8 cellular contexts compared by ENCODE assay signal in the genomic region with DNA sequence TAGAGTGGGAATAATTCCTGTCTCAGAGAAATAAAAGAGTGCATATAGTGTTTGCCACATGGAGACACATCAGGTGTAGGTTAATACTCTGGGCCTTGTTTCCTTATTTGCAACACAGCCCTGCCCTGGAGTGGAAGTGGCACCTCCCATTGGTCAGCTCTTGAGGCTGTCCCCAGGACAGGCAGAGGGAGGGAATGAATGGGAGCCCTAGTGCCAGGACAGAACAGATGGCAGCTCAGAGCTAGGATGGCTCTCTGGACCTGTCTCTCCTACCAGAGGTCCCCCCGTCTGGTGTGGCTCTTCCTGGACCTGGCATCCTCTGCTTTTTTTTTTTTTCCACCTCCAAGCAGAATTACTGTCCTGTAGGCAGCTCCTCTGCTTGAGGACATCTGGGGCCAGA. TPM values are rescaled to one million over a fixed set of nuclear protein-coding genes. Genes with fewer than 3 reads are reported as not detected.
A peak's percentile ranks its signal among the peaks of the same experiment; 100 is the strongest.
DNase-seq lines count a peak whose midpoint lies in the region; ATAC-seq and TF ChIP-seq lines count a peak whose summit lies in the region.

No MANE protein-coding gene starts in this region.

- H3K4me1 ChIP-seq in subcutaneous abdominal adipose tissue (ENCODE audit: control insufficient read depth in 5 of 5, insufficient read depth in 5 of 5, low read length in 5 of 5) (peaks cover 1 to 35% (median 29%) of the 10 kb centered on the region in 5 donors), A673 (ENCODE audit: insufficient read depth, low read length, poor library complexity, severe bottlenecking) (peaks cover 11% of the 10 kb centered on the region)

- peak overlapping the region; percentile 38 for H3K4me3 Mint-ChIP-seq in activated CD8-positive, alpha-beta memory T cell treated with anti-CD3 and anti-CD28 coated beads, Interleukin-2, amount 10 ng/mL, durations not matched to agents 7 days and 5 days
- peak overlapping the region; percentile 76 to 87 (median 82) for H3K4me3 Mint-ChIP-seq in brain

- H3K27ac Mint-ChIP-seq in activated CD8-positive, alpha-beta memory T cell treated with anti-CD3 and anti-CD28 coated beads, Interleukin-2, amount 10 ng/mL, durations not matched to agents 7 days and 5 days, result peak overlapping the region; percentile 68
- H3K27ac Mint-ChIP-seq in brain, result peak overlapping the region; percentile 84 to 98 (median 90)

- no peak for ATAC-seq in activated CD8-positive, alpha-beta memory T cell treated with anti-CD3 and anti-CD28 coated beads, Interleukin-2, amount 10 ng/mL, durations not matched to agents 7 days and 5 days
- ATAC-seq in left colon, result peak; percentile 77

- peak overlapping the region in 2 of 5 donors; percentile 33 to 73 for H3K9ac ChIP-seq in subcutaneous abdominal adipose tissue (ENCODE audit: low read length in 5 of 5)

- H3K4me3 ChIP-seq in subcutaneous abdominal adipose tissue (ENCODE audit: low read depth in 1 of 5, low read length in 5 of 5) (peak overlapping the region; percentile 53 to 72 (median 60)), A673 (ENCODE audit: low read depth, low read length, poor library complexity, severe bottlenecking) (no peak overlapping the region)

- intact Hi-C loops in left colon (cut with DNase I, micrococcal nuclease), result no loop called here
- intact Hi-C loops in A673 (cut with micrococcal nuclease; ENCODE audit: unreplicated experiment), result no loop called here

- no peak for DNase-seq in activated CD8-positive, alpha-beta memory T cell treated with anti-CD3 and anti-CD28 coated beads, Interleukin-2, amount 10 ng/mL, durations not matched to agents 7 days and 5 days
- no peak for DNase-seq in activated CD8-positive, alpha-beta memory T cell treated with anti-CD3 and anti-CD28 coated beads for 24 hours
- no peak for DNase-seq in left colon
- DNase-seq in hepatic stellate cell (ENCODE audit: low spot score), result no peak
- DNase-seq in A673 (ENCODE audit: low spot score), result no peak
- DNase-seq in stimulated activated CD4-positive, alpha-beta T cell treated with anti-CD3 and anti-CD28 coated beads, Interleukin-15, amount 100 ng/mL, for 24 hours, result no peak

- CTCF ChIA-PET in activated CD8-positive, alpha-beta memory T cell treated with anti-CD3 and anti-CD28 coated beads, Interleukin-2, amount 10 ng/mL, durations not matched to agents 7 days and 5 days (lab: Charles Lee), result interaction anchor here (1.1 to 3.7 kb wide), 6 partner anchors 17 to 65 kb away, joined by 3 to 23 read pairs (median 5); partner anchors contain the start of genes LIMK2 and PIK3IP1
- CTCF ChIA-PET in A673 (lab: Charles Lee), result interaction anchor here (0.7 kb wide), 1 partner anchor 204 kb away, joined by 3 read pairs; no protein-coding TSS in a partner anchor

- H3K9me3 ChIP-seq in subcutaneous abdominal adipose tissue (ENCODE audit: control insufficient read depth in 5 of 5, low read length in 5 of 5) (no peaks in the 10 kb centered on the region), A673 (ENCODE audit: low read depth, low read length, poor library complexity, severe bottlenecking) (no peaks in the 10 kb centered on the region)

- H3K36me3 Mint-ChIP-seq in activated CD8-positive, alpha-beta memory T cell treated with anti-CD3 and anti-CD28 coated beads, Interleukin-2, amount 10 ng/mL, durations not matched to agents 7 days and 5 days, result no peaks in the 10 kb centered on the region
- H3K36me3 Mint-ChIP-seq in brain, result no peaks in the 10 kb centered on the region

- POLR2A ChIA-PET in A673 (lab: Charles Lee; ENCODE audit: low non-redundant PET), result no interaction called here

- H3K27ac ChIP-seq in subcutaneous abdominal adipose tissue (ENCODE audit: low read depth, low read length) (no peak overlapping the region), A673 (ENCODE audit: low read depth, low read length, poor library complexity, severe bottlenecking) (no peak overlapping the region)

- H3K27me3 Mint-ChIP-seq in activated CD8-positive, alpha-beta memory T cell treated with anti-CD3 and anti-CD28 coated beads, Interleukin-2, amount 10 ng/mL, durations not matched to agents 7 days and 5 days, result no peaks in the 10 kb centered on the region
- H3K27me3 Mint-ChIP-seq in brain, result no peaks in the 10 kb centered on the region

- H3K9me3 Mint-ChIP-seq in activated CD8-positive, alpha-beta memory T cell treated with anti-CD3 and anti-CD28 coated beads, Interleukin-2, amount 10 ng/mL, durations not matched to agents 7 days and 5 days (ENCODE audit: low read depth), result no peaks in the 10 kb centered on the region
- H3K9me3 Mint-ChIP-seq in brain, result no peaks in the 10 kb centered on the region

- no peak for TF ChIP-seq CTCF in brain (conservative IDR thresholded peaks at IDR 0.05)
- no peak for TF ChIP-seq CTCF in A673 (conservative IDR thresholded peaks at IDR 0.05; ENCODE audit: low read depth, low read length)

- no TSS peak for BruUV-seq in A673 (replicated peaks; lab: Mats Ljungman, UMichigan)

- peaks cover 35% of the 10 kb centered on the region for H3K4me1 Mint-ChIP-seq in activated CD8-positive, alpha-beta memory T cell treated with anti-CD3 and anti-CD28 coated beads, Interleukin-2, amount 10 ng/mL, durations not matched to agents 7 days and 5 days
- H3K4me1 Mint-ChIP-seq in brain, result peaks cover 77% of the 10 kb centered on the region

- H3K27me3 ChIP-seq in subcutaneous abdominal adipose tissue (ENCODE audit: control insufficient read depth in 5 of 5, insufficient read depth in 4 of 5, low read length in 5 of 5) (no peaks in the 10 kb centered on the region), A673 (replicated peaks; ENCODE audit: insufficient read depth, low read depth, low read length, poor library complexity) (no peaks in the 10 kb centered on the region)

- H3K36me3 ChIP-seq in subcutaneous abdominal adipose tissue (ENCODE audit: control insufficient read depth in 5 of 5, insufficient read depth in 5 of 5, low read length in 5 of 5), result no peaks in the 10 kb centered on the region
- no peaks in the 10 kb centered on the region for H3K36me3 ChIP-seq in A673 (ENCODE audit: insufficient read depth, low read length, poor library complexity, severe bottlenecking)

RNA-seq across cellular contexts. Expression of gene LIMK2, which starts 35.6 kb away (rescaled TPM):
- 10 to 100 TPM; 32.2 to 47.3 TPM for total RNA-seq in activated CD8-positive, alpha-beta memory T cell treated with anti-CD3 and anti-CD28 coated beads, Interleukin-2, amount 10 ng/mL, durations not matched to agents 7 days and 5 days
- 20.5 TPM for polyA plus RNA-seq in brain (ENCODE audit: insufficient read depth, low read depth, low replicate concordance)
- total RNA-seq in left colon (100 to 1,000 TPM; 102 to 142 TPM), A673 (2021) (27.9 and 33.4 TPM in 2 replicates)

RNA-seq across cellular contexts. Expression of gene PIK3IP1, which starts 44.6 kb away (rescaled TPM):
- total RNA-seq in activated CD8-positive, alpha-beta memory T cell treated with anti-CD3 and anti-CD28 coated beads, Interleukin-2, amount 10 ng/mL, durations not matched to agents 7 days and 5 days, result 10 to 100 TPM; 11.0 to 15.7 TPM
- 33.3 TPM for polyA plus RNA-seq in brain (ENCODE audit: insufficient read depth, low read depth, low replicate concordance)
- total RNA-seq in left colon (10 to 100 TPM in 1 of 2 donors, 1 to 10 TPM in 1; 8.1 to 21.9 TPM), A673 (2021) (0.24 and 0.46 TPM in 2 replicates)
